In the genomic region with DNA sequence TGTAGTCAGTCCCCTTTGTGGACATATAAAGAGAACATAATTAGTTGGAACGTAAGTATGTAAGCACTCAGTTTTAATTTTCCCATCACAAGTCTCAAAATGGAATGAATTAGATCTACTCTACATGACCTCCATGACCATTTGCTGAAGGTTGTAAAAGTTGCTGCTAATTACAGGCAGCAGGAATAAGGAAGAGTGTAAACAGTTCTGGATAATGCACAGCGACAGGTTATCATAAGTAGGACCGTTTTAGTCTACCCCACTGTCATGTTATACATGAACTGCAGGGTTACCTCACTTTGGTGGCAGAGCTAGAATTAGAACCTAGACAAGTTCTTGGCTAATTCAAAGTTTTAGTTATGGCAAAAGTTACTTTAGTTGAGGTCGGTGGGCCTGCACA, we compare ENCODE assay signal across 1 cellular context.
TF ChIP-seq lines count a peak whose summit lies in the region.

No MANE protein-coding gene starts in this region.

TF ChIP-seq in WTC11, 78 proteins besides CTCF, POLR2A, EP300 and RAD21:
- TF ChIP-seq, protein P1, sequence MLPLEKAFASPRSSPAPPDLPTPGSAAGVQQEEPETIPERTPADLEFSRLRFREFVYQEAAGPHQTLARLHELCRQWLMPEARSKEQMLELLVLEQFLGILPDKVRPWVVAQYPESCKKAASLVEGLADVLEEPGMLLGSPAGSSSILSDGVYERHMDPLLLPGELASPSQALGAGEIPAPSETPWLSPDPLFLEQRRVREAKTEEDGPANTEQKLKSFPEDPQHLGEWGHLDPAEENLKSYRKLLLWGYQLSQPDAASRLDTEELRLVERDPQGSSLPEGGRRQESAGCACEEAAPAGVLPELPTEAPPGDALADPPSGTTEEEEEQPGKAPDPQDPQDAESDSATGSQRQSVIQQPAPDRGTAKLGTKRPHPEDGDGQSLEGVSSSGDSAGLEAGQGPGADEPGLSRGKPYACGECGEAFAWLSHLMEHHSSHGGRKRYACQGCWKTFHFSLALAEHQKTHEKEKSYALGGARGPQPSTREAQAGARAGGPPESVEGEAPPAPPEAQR (CRISPR knock-in tag; IDR thresholded peaks at IDR 0.05) = no peak
- TF ChIP-seq, protein P2, sequence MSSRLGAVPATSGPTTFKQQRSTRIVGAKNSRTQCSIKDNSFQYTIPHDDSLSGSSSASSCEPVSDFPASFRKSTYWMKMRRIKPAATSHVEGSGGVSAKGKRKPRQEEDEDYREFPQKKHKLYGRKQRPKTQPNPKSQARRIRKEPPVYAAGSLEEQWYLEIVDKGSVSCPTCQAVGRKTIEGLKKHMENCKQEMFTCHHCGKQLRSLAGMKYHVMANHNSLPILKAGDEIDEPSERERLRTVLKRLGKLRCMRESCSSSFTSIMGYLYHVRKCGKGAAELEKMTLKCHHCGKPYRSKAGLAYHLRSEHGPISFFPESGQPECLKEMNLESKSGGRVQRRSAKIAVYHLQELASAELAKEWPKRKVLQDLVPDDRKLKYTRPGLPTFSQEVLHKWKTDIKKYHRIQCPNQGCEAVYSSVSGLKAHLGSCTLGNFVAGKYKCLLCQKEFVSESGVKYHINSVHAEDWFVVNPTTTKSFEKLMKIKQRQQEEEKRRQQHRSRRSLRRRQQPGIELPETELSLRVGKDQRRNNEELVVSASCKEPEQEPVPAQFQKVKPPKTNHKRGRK (CRISPR knock-in tag; IDR thresholded peaks at IDR 0.05; ENCODE audit: borderline replicate concordance) = no peak
TF ChIP-seq in WTC11: peak in this region for 0.
